Comparison of ENCODE assay signal across 8 cellular contexts in genomic region chr12:55742719-55743130, GRCh38. TPM values are rescaled to one million over a fixed set of nuclear protein-coding genes. Genes with fewer than 3 reads are reported as not detected.
DNase-seq lines count a peak whose midpoint lies in the region; ATAC-seq, FAIRE-seq and TF ChIP-seq lines count a peak whose summit lies in the region.

Gene GDF11 (plus strand): TSS chr12:55743122. CDS start chr12:55743317, 195 bp downstream.

- H3K36me3 ChIP-seq in colonic mucosa, result no peaks in the 10 kb centered on the region

- H3K9me3 Mint-ChIP-seq in activated CD4-positive, alpha-beta T cell treated with anti-CD3 and anti-CD28 coated beads for 36 hours (ENCODE audit: low read depth), result no peaks in the 10 kb centered on the region

- POLR2A ChIA-PET in activated CD4-positive, alpha-beta T cell treated with anti-CD3 and anti-CD28 coated beads for 36 hours (lab: Charles Lee), result interaction anchor here (0.5 to 2.3 kb wide), 4 partner anchors 197 to 305 kb away, joined by 3 to 6 read pairs (median 4); partner anchors contain the start of gene RAB5B

- no peaks in the 10 kb centered on the region for H3K36me3 Mint-ChIP-seq in activated CD4-positive, alpha-beta T cell treated with anti-CD3 and anti-CD28 coated beads for 36 hours (ENCODE audit: low read depth)

- H3K9me3 ChIP-seq in colonic mucosa, result no peaks in the 10 kb centered on the region

- TF ChIP-seq CTCF in colonic mucosa (IDR thresholded peaks at IDR 0.05), result no peak

- peaks cover 7% of the 10 kb centered on the region for H3K4me1 ChIP-seq in colonic mucosa

- ATAC-seq in HG03103 (IDR thresholded peaks at IDR 0.05; ENCODE audit: low read depth, unreplicated experiment) (peak; percentile 28), left lobe of liver (peak; percentile 35)
- peak; percentile 75 for ATAC-seq in activated CD4-positive, alpha-beta T cell treated with anti-CD3 and anti-CD28 coated beads for 36 hours

- CTCF ChIA-PET in activated CD4-positive, alpha-beta T cell treated with anti-CD3 and anti-CD28 coated beads for 36 hours (lab: Charles Lee), result interaction anchor here (0.6 to 1.2 kb wide), 4 partner anchors 13 to 134 kb away, joined by 3 to 12 read pairs (median 4); partner anchors contain the start of genes ORMDL2 and SARNP

- H3K4me3 Mint-ChIP-seq in activated CD4-positive, alpha-beta T cell treated with anti-CD3 and anti-CD28 coated beads for 36 hours, result peak within 1 kb of the TSS; percentile 82

- H3K27ac ChIP-seq in colonic mucosa, result peak within 1 kb of the TSS; percentile 44

- intact Hi-C loops in activated CD4-positive, alpha-beta T cell treated with anti-CD3 and anti-CD28 coated beads for 36 hours (cut with DNase I, micrococcal nuclease), result loop anchor here (1.0 to 10.0 kb wide), 4 partner anchors 75 to 512 kb away; partner anchors contain the start of genes SARNP (in 2 of the 2) and ANKRD52 (in 1 of the 2)
- intact Hi-C loops in colonic mucosa (cut with DNase I), result loop anchor here (5.0 to 10.0 kb wide), 2 partner anchors 50 to 292 kb away; no protein-coding TSS in a partner anchor

- no peaks in the 10 kb centered on the region for H3K27me3 Mint-ChIP-seq in activated CD4-positive, alpha-beta T cell treated with anti-CD3 and anti-CD28 coated beads for 36 hours

- peak within 1 kb of the TSS; percentile 57 for H3K4me3 ChIP-seq in colonic mucosa

- peaks cover 31% of the 10 kb centered on the region for H3K4me1 Mint-ChIP-seq in activated CD4-positive, alpha-beta T cell treated with anti-CD3 and anti-CD28 coated beads for 36 hours

- DNase-seq in GM12891 (ENCODE audit: insufficient read length, low spot score), result no peak
- DNase-seq in NCI-H510A (lab: John Stamatoyannopoulos, UW), result peak; percentile 77
- peak; percentile 88 for DNase-seq in activated CD4-positive, alpha-beta T cell treated with anti-CD3 and anti-CD28 coated beads for 36 hours
- DNase-seq in colonic mucosa, result peak; percentile 74
- DNase-seq in left lobe of liver (ENCODE audit: low spot score), result peak; percentile 49
- DNase-seq in stimulated activated CD4-positive, alpha-beta T cell treated with anti-CD3 and anti-CD28 coated beads, Interleukin-2, amount 100 ng/mL, for 24 hours, result peak; percentile 76 to 82
- DNase-seq in ecto neural progenitor cell (ENCODE audit: low spot score), result no peak

- no peak for TF ChIP-seq POLR2A in GM12891 (IDR thresholded peaks at IDR 0.05; ENCODE audit: low read depth, low read length)

- peak within 1 kb of the TSS; percentile 27 to 46 for H3K9ac ChIP-seq in colonic mucosa (ENCODE audit: low read depth in 2 of 2, low read length in 2 of 2)

- H3K27me3 ChIP-seq in colonic mucosa, result no peaks in the 10 kb centered on the region

- peak within 1 kb of the TSS; percentile 59 for H3K27ac Mint-ChIP-seq in activated CD4-positive, alpha-beta T cell treated with anti-CD3 and anti-CD28 coated beads for 36 hours

- FAIRE-seq in GM12891 (lab: Jason Lieb, UNC), result peak; percentile 38

TF ChIP-seq in GM12891, 5 proteins besides CTCF, POLR2A, EP300 and RAD21:
- TF ChIP-seq POLR2AphosphoS5 (IDR thresholded peaks at IDR 0.05; ENCODE audit: low read depth, low read length) (no peak), TAF1 (IDR thresholded peaks at IDR 0.05; ENCODE audit: low read depth, low read length) (no peak), SPI1 (IDR thresholded peaks at IDR 0.05; ENCODE audit: low read depth, low read length) (no peak), PAX5 (IDR thresholded peaks at IDR 0.05; ENCODE audit: insufficient read depth, low read length, severe bottlenecking) (no peak), POU2F2 (IDR thresholded peaks at IDR 0.05; ENCODE audit: low read depth, low read length) (no peak)

RNA-seq across cellular contexts. Expression of gene GDF11, which starts in this region (rescaled TPM):
- 8.0 TPM for polyA plus RNA-seq in GM12891 (2012; ENCODE audit: low read depth, missing spikeins)
- 1 to 10 TPM; 7.5 to 9.5 TPM for total RNA-seq in activated CD4-positive, alpha-beta T cell treated with anti-CD3 and anti-CD28 coated beads for 36 hours
- total RNA-seq in colonic mucosa (1 to 10 TPM; 3.2 to 3.7 TPM), left lobe of liver (1.1 TPM)

Comparison
In these comparisons a context has a peak if more than half of its experiments do, and no peak if none do; other contexts are left out.
1. DNase-seq: peak in NCI-H510A (single experiment), activated CD4-positive, alpha-beta T cell treated with anti-CD3 and anti-CD28 coated beads for 36 hours (single experiment), colonic mucosa (single experiment), left lobe of liver (single experiment) and stimulated activated CD4-positive, alpha-beta T cell treated with anti-CD3 and anti-CD28 coated beads, Interleukin-2, amount 100 ng/mL, for 24 hours (2 of 2); none in GM12891 (single experiment) and ecto neural progenitor cell (single experiment).
2. Peak in every context shown above with its lines, with median percentiles within 50 percentile points of each other: ATAC-seq.